ENCODE assay signal across 8 cellular contexts in the genomic region with DNA sequence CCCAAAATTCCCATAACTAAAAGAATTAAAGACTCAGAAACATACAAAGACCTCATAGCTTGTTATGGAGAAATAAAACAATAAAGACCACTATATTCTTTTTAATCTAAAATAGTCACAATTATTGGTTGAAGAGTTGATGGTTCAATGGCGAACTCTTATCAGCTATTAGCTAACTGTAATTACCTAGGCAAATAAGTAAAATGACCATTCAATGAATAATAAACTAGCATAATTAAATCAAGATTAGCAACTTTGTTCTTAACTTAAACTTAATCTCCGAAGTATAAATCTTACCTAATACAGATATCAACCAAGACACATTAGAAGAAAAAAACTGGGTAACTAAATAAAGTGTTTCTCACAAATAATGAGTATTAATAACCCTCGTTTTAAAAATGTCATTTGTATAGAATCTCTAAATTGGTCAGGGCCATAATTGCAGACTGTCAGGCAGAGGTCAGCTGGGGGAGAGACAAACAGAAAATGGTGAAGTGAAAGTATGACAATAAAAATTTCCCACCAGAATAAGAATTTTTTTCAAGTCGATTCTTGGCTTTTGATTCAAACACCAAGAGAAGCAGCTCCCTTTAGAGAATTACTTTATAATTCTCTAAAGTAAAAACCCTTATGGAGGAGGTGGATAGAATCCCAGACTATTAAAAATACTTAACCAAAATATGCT. TPM values are rescaled to one million over a fixed set of nuclear protein-coding genes. Genes with fewer than 3 reads are reported as not detected.
DNase-seq lines count a peak whose midpoint lies in the region; ATAC-seq, FAIRE-seq and TF ChIP-seq lines count a peak whose summit lies in the region.

No MANE protein-coding gene starts in this region.

- H3K36me3 ChIP-seq in heart right ventricle (peaks cover 0 to 18% (median 0%) of the 10 kb centered on the region in 9 donors), astrocyte (ENCODE audit: insufficient read depth, low read length) (no peaks in the 10 kb centered on the region), lower lobe of right lung (peaks cover 10% of the 10 kb centered on the region), urinary bladder (ENCODE audit: insufficient read depth) (no peaks in the 10 kb centered on the region)

- no peak for FAIRE-seq in astrocyte (lab: Jason Lieb, UNC)

- 39 to 42% methylated on average over 4 of the region's 4 CpGs for WGBS in heart right ventricle, 2 donors
- WGBS in urinary bladder, result 68% methylated on average over 4 of the region's 4 CpGs

- H2AFZ ChIP-seq in astrocyte (ENCODE audit: low read depth, low read length), result no peak overlapping the region

- TF ChIP-seq CTCF in heart right ventricle (IDR thresholded peaks at IDR 0.05), result no peak
- TF ChIP-seq CTCF in astrocyte (IDR thresholded peaks at IDR 0.05; ENCODE audit: insufficient read depth, low read depth, low read length), result no peak
- TF ChIP-seq CTCF in lower lobe of right lung (IDR thresholded peaks at IDR 0.05), result no peak

- H3K4me2 ChIP-seq in astrocyte (ENCODE audit: low read length), result peak overlapping the region; percentile 100

- H3K9ac ChIP-seq in astrocyte (ENCODE audit: low read length), result peak overlapping the region; percentile 74

- no peaks in the 10 kb centered on the region for H3K9me3 ChIP-seq in heart right ventricle
- H3K9me3 ChIP-seq in astrocyte (ENCODE audit: insufficient read depth, low read depth, low read length), result no peaks in the 10 kb centered on the region
- no peaks in the 10 kb centered on the region for H3K9me3 ChIP-seq in lower lobe of right lung

- H3K27ac Mint-ChIP-seq in astrocyte (ENCODE audit: unreplicated experiment), result no peak overlapping the region

- peak overlapping the region; percentile 90 for H3K4me3 Mint-ChIP-seq in astrocyte (ENCODE audit: unreplicated experiment)

- no peaks in the 10 kb centered on the region for H3K36me3 Mint-ChIP-seq in astrocyte (ENCODE audit: low read depth, unreplicated experiment)

- no peaks in the 10 kb centered on the region for H3K79me2 ChIP-seq in astrocyte (ENCODE audit: insufficient read depth, low read length)

- H3K27ac ChIP-seq in heart right ventricle (peak overlapping the region; percentile 87 to 99 (median 93)), astrocyte (ENCODE audit: low read depth, low read length) (no peak overlapping the region), lower lobe of right lung (peak overlapping the region; percentile 91), urinary bladder (ENCODE audit: low read depth) (peak overlapping the region; percentile 96)

- H3K4me1 ChIP-seq in heart right ventricle (peaks cover 0 to 69% (median 35%) of the 10 kb centered on the region in 9 donors), astrocyte (ENCODE audit: insufficient read depth, low read length) (peaks cover 3% of the 10 kb centered on the region), lower lobe of right lung (peaks cover 34% of the 10 kb centered on the region), urinary bladder (ENCODE audit: insufficient read depth) (no peaks in the 10 kb centered on the region)

- intact Hi-C loops in heart right ventricle (cut with DNase I) (loop anchor here in 9 of 10 donors (2.0 to 10.0 kb wide), 9 partner anchors 22 to 105 kb away; no protein-coding TSS in a partner anchor), cardiac septum (cut with DNase I) (no loop called here), lower lobe of right lung (cut with DNase I) (no loop called here)

- H4K20me1 ChIP-seq in astrocyte (ENCODE audit: insufficient read depth, low read length), result no peaks in the 10 kb centered on the region

- H3K9me3 Mint-ChIP-seq in astrocyte (ENCODE audit: unreplicated experiment), result no peaks in the 10 kb centered on the region

- ATAC-seq in heart right ventricle (no peak), lower lobe of right lung (no peak)

- DNase-seq in heart right ventricle, result no peak
- no peak for DNase-seq in cardiac septum (ENCODE audit: low spot score)
- DNase-seq in astrocyte (ENCODE audit: low read depth), result no peak
- DNase-seq in lower lobe of right lung, result no peak
- DNase-seq in NCI-H187 (lab: John Stamatoyannopoulos, UW), result no peak
- no peak for DNase-seq in NCI-H2029 treated with DMSO at 0.1 percent for 48 hours (lab: John Stamatoyannopoulos, UW)
- DNase-seq in stimulated activated CD4-positive, alpha-beta T cell treated with anti-CD3 and anti-CD28 coated beads, Interleukin-1b, Interleukin-23, amount 100 ng/mL, for 48 hours, result no peak

- H3K4me3 ChIP-seq in heart right ventricle (peak overlapping the region; percentile 72 to 97 (median 93)), astrocyte (ENCODE audit: insufficient read depth, low read depth, low read length) (peak overlapping the region; percentile 82), lower lobe of right lung (peak overlapping the region; percentile 79), urinary bladder (ENCODE audit: low read depth, low read length) (peak overlapping the region; percentile 86)

- no peaks in the 10 kb centered on the region for H3K27me3 Mint-ChIP-seq in astrocyte (ENCODE audit: low read depth, unreplicated experiment)

- peaks cover 3% of the 10 kb centered on the region for H3K4me1 Mint-ChIP-seq in astrocyte (ENCODE audit: low read depth, unreplicated experiment)

- H3K27me3 ChIP-seq in heart right ventricle (no peaks in the 10 kb centered on the region), astrocyte (ENCODE audit: insufficient read depth, low read length) (no peaks in the 10 kb centered on the region), lower lobe of right lung (ENCODE audit: low read depth) (no peaks in the 10 kb centered on the region)

RNA-seq across cellular contexts. Expression of gene FKBP5, which starts 1.7 kb away (rescaled TPM):
- total RNA-seq in heart right ventricle, result 100 to 1,000 TPM in 3 of 10 donors, 10 to 100 TPM in 7; 20.3 to 151 (median 45.3) TPM
- 100 to 1,000 TPM in 1 of 2 donors, 10 to 100 TPM in 1; 40.5 to 199 TPM for polyA plus RNA-seq in heart right ventricle
- total RNA-seq in cardiac septum, result 29.7 TPM
- total RNA-seq in astrocyte, result 4.2 and 4.6 TPM in 2 replicates
- total RNA-seq in lower lobe of right lung, result 128 TPM
- 5.6 TPM for total RNA-seq in urinary bladder
- polyA plus RNA-seq in urinary bladder, result 236 TPM

RNA-seq across cellular contexts. Expression of gene ARMC12, which starts 49.8 kb away (rescaled TPM):
- under 1 TPM in 4 of 10 donors, not detected in 6; 0.20 to 0.37 (median 0.24) TPM for total RNA-seq in heart right ventricle
- under 1 TPM; 0.16 to 0.95 TPM for polyA plus RNA-seq in heart right ventricle
- 0.22 TPM for total RNA-seq in cardiac septum
- 0.25 TPM in 1 of 2 replicates, not detected in the other for total RNA-seq in astrocyte
- total RNA-seq in lower lobe of right lung, result not detected
- total RNA-seq in urinary bladder, result not detected
- polyA plus RNA-seq in urinary bladder, result 0.56 TPM

Comparison
In these comparisons a context has a peak if more than half of its experiments do, and no peak if none do; other contexts are left out.
1. intact Hi-C loops: an anchor here in heart right ventricle (2.0 to 10.0 kb wide); none called in cardiac septum and lower lobe of right lung.